In the genomic region with DNA sequence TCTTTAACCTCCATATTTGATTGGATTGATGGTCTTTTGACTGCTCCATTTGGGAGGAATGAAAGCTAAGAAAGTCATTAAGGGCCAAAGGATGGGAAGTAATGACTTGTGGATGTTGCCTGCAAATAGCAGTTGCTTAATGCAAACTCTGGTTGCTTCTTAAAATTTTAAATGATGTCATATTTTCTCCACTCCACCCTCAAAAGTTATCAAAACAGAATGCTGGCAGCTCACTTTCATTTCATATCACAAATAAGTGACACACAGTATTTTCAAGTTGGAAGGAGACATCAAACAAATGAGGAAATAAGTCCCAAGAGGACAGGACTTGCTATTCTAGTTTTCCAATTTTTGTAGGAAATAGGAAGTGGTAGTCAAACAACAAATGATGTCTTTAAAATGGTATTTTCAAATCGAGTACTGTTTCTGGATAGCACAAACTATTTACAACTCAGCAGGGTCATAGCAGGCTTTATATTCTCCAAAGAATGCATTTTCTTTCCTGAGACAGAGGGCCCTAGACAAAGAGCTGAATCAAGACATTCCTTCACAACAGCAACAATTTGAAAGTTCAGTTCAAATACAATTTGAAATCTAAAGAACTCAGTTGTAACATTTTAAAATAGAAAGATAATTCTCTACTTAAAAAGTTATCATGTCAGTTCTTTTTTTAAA, we compare ENCODE assay signal across 32 cellular contexts.
DNase-seq lines count a peak whose midpoint lies in the region; ATAC-seq and TF ChIP-seq lines count a peak whose summit lies in the region.
"Had no signal": no experiment of that assay in that cellular context is flagged by ENCODE, and none has a peak within 500 bp of the region (broad histone marks: within the 10 kb centered on the region; RNA-seq: fewer than 3 reads in every experiment).

No MANE protein-coding gene starts in this region.

- 20% methylated on average over 1 of the region's 1 CpG for WGBS in mesenchymal stem cell

- no peak overlapping the region for H2BK120ac ChIP-seq in mesenchymal stem cell (ENCODE audit: low read depth, low read length)

- H2BK15ac ChIP-seq in mesenchymal stem cell (ENCODE audit: low read depth, poor library complexity, severe bottlenecking), result no peak overlapping the region

- ATAC-seq in CD8-positive, alpha-beta T cell, result no peak
- ATAC-seq in SK-N-SH treated with all-trans-retinoic acid at 6 μM for 48 hours, result no peak
- ATAC-seq: activated naive CD4-positive, alpha-beta T cell treated with anti-CD3 and anti-CD28 coated beads, Interleukin-2, amount 50 U/mL, for 72 hours; psoas muscle; stimulated activated effector memory CD8-positive, alpha-beta T cell treated with anti-CD3 and anti-CD28 coated beads, Interleukin-12 subunit alpha, Interleukin-12 subunit beta, amount 100 ng/mL, for 72 hours; T-cell had no signal

- H3K4me3 Mint-ChIP-seq in CD8-positive, alpha-beta T cell, result no peak overlapping the region
- H3K4me3 Mint-ChIP-seq: activated B cell treated with CpG ODN at 0.5 μM for 24 hours; CD4-positive, alpha-beta memory T cell; stimulated activated effector memory CD8-positive, alpha-beta T cell treated with anti-CD3 and anti-CD28 coated beads, Interleukin-12 subunit alpha, Interleukin-12 subunit beta, amount 100 ng/mL, for 72 hours; T-cell had no signal

- H2BK12ac ChIP-seq in mesenchymal stem cell (ENCODE audit: low read length in 2 of 2), result no peak overlapping the region

- no peak for TF ChIP-seq CTCF in MM.1S (IDR thresholded peaks at IDR 0.05; ENCODE audit: low read length)
- no peak for TF ChIP-seq CTCF in cardiac fibroblast (IDR thresholded peaks at IDR 0.05; ENCODE audit: low read depth, low read length)
- TF ChIP-seq CTCF in CD8-positive, alpha-beta T cell (IDR thresholded peaks at IDR 0.05), result no peak

- no peaks in the 10 kb centered on the region for H3K9me2 ChIP-seq in MM.1S (replicated peaks; ENCODE audit: insufficient read depth, low read length)

- H3K4me2 ChIP-seq in MM.1S (ENCODE audit: low read depth, low read length) (peak overlapping the region; percentile 28; the same call in 1 of the 2 replicates), mesenchymal stem cell (ENCODE audit: low read length, poor library complexity, severe bottlenecking) (no peak overlapping the region)

- H3K9me3 Mint-ChIP-seq in CD8-positive, alpha-beta T cell, result no peaks in the 10 kb centered on the region

- H3F3A ChIP-seq in MM.1S (ENCODE audit: insufficient read depth, low read length), result no peaks in the 10 kb centered on the region

- H3K27me3 Mint-ChIP-seq in CD8-positive, alpha-beta T cell (ENCODE audit: low read depth), result no peaks in the 10 kb centered on the region
- H3K27me3 Mint-ChIP-seq: activated B cell treated with CpG ODN at 0.5 μM for 24 hours, T-cell had no signal

- H3K27me3 ChIP-seq in ACC112 (ENCODE audit: insufficient read depth, low read length) (no peaks in the 10 kb centered on the region), MM.1S (replicated peaks; ENCODE audit: insufficient read depth, low read length) (no peaks in the 10 kb centered on the region), mesenchymal stem cell (ENCODE audit: control insufficient read depth in 1 of 2, insufficient read depth in 1 of 2, low read length in 2 of 2) (no peaks in the 10 kb centered on the region)
- no peaks in the 10 kb centered on the region for H3K27me3 ChIP-seq in CD8-positive, alpha-beta T cell (ENCODE audit: insufficient read depth, low read length)
- H3K27me3 ChIP-seq: breast epithelium, colonic mucosa, neutrophil had no signal

- H3K4me1 Mint-ChIP-seq in CD8-positive, alpha-beta T cell (ENCODE audit: low read depth), result no peaks in the 10 kb centered on the region
- H3K4me1 Mint-ChIP-seq: activated B cell treated with CpG ODN at 0.5 μM for 24 hours; CD4-positive, alpha-beta memory T cell; stimulated activated effector memory CD8-positive, alpha-beta T cell treated with anti-CD3 and anti-CD28 coated beads, Interleukin-12 subunit alpha, Interleukin-12 subunit beta, amount 100 ng/mL, for 72 hours; T-cell had no signal

- H2AFZ ChIP-seq in ACC112 (ENCODE audit: low read length, unreplicated experiment) (peak overlapping the region; percentile 21), MM.1S (ENCODE audit: low read length) (peak overlapping the region; percentile 38), mesenchymal stem cell (ENCODE audit: low read depth, low read length) (no peak overlapping the region)

- no peak overlapping the region for H4K91ac ChIP-seq in mesenchymal stem cell (ENCODE audit: low read length)

- intact Hi-C loops in CD8-positive, alpha-beta T cell (cut with DNase I, micrococcal nuclease), result no loop called here

- CTCF ChIA-PET in CD8-positive, alpha-beta T cell (lab: Charles Lee), result interaction anchor here (0.6 kb wide), 1 partner anchor 522 kb away, joined by 4 read pairs; no protein-coding TSS in a partner anchor

- H2AK5ac ChIP-seq in mesenchymal stem cell (ENCODE audit: low read length, severe bottlenecking), result no peak overlapping the region

- no peak overlapping the region for H4K8ac ChIP-seq in mesenchymal stem cell (ENCODE audit: low read length)

- H3K36me3 ChIP-seq in ACC112 (ENCODE audit: insufficient read depth, low read length) (no peaks in the 10 kb centered on the region), MM.1S (replicated peaks; ENCODE audit: insufficient read depth, low read length) (no peaks in the 10 kb centered on the region), mesenchymal stem cell (ENCODE audit: control insufficient read depth in 1 of 2, insufficient read depth in 2 of 2, low read depth in 1 of 2, low read length in 2 of 2) (no peaks in the 10 kb centered on the region)
- H3K36me3 ChIP-seq in CD8-positive, alpha-beta T cell (ENCODE audit: insufficient read depth, low read length), result no peaks in the 10 kb centered on the region
- H3K36me3 ChIP-seq: breast epithelium, colonic mucosa, left ventricle myocardium inferior, neutrophil had no signal

- no peak overlapping the region for H2BK5ac ChIP-seq in mesenchymal stem cell (ENCODE audit: low read depth, low read length, poor library complexity, severe bottlenecking)

- DNase-seq in MM.1S, result no peak
- peak; percentile 14 to 44 for DNase-seq in cardiac fibroblast (ENCODE audit: low read depth in 2 of 2)
- DNase-seq in mesenchymal stem cell, result no peak
- DNase-seq in CD8-positive, alpha-beta T cell, result no peak
- DNase-seq in AML-193 (lab: John Stamatoyannopoulos, UW), result no peak
- no peak for DNase-seq in NOMO-1 treated with DMSO at 0.1 percent for 48 hours (lab: John Stamatoyannopoulos, UW; ENCODE audit: unreplicated experiment)
- DNase-seq: 8988T; activated B cell treated with CpG ODN at 0.5 μM for 24 hours; activated CD4-positive, alpha-beta T cell treated with anti-CD3 and anti-CD28 coated beads, Interleukin-2, amount 50 U/mL, for 1 hour; activated effector memory CD4-positive, alpha-beta T cell treated with Interleukin-2 at 50 U/mL for 16 hours; activated T-cell treated with anti-CD3 and anti-CD28 coated beads, Interleukin-2, amount 50 U/mL, for 1 hour; CD4-positive, alpha-beta memory T cell; colonic mucosa; effector CD8-positive, alpha-beta T cell; glutamatergic neuron; islet precursor cell; KG1; left ventricle myocardium inferior; NCI-H1417 treated with DMSO at 0.1 percent for 48 hours; NCI-H2081; NCI-H526; psoas muscle; substantia nigra; T-cell; trophoblast cell had no signal

- POLR2A ChIA-PET in CD8-positive, alpha-beta T cell (lab: Charles Lee), result no interaction called here

- H3K79me2 ChIP-seq in ACC112 (ENCODE audit: control insufficient read depth, insufficient read depth, low read length, unreplicated experiment) (no peaks in the 10 kb centered on the region), MM.1S (ENCODE audit: low read length) (no peaks in the 10 kb centered on the region)

- no peak overlapping the region for H3K27ac Mint-ChIP-seq in CD8-positive, alpha-beta T cell
- H3K27ac Mint-ChIP-seq: activated B cell treated with CpG ODN at 0.5 μM for 24 hours; activated naive CD4-positive, alpha-beta T cell treated with anti-CD3 and anti-CD28 coated beads, Interleukin-2, amount 50 U/mL, for 72 hours; CD4-positive, alpha-beta memory T cell; stimulated activated effector memory CD8-positive, alpha-beta T cell treated with anti-CD3 and anti-CD28 coated beads, Interleukin-12 subunit alpha, Interleukin-12 subunit beta, amount 100 ng/mL, for 72 hours; T-cell had no signal

- no peak overlapping the region for H3K14ac ChIP-seq in mesenchymal stem cell (ENCODE audit: low read length in 2 of 2)

- no peaks in the 10 kb centered on the region for H3K79me1 ChIP-seq in mesenchymal stem cell (replicated peaks; ENCODE audit: low read length, poor library complexity, severe bottlenecking)

- H3K4ac ChIP-seq in mesenchymal stem cell (ENCODE audit: low read depth in 1 of 2, low read length in 2 of 2), result no peak overlapping the region

- no peaks in the 10 kb centered on the region for H4K20me1 ChIP-seq in MM.1S (ENCODE audit: insufficient read depth, low read length)

- H3K23ac ChIP-seq in mesenchymal stem cell (ENCODE audit: low read length in 2 of 2), result no peak overlapping the region

- no peaks in the 10 kb centered on the region for H3K9me3 ChIP-seq in MM.1S (replicated peaks; ENCODE audit: insufficient read depth, low read length)
- no peaks in the 10 kb centered on the region for H3K9me3 ChIP-seq in mesenchymal stem cell (ENCODE audit: control insufficient read depth, low read length)
- no peaks in the 10 kb centered on the region for H3K9me3 ChIP-seq in CD8-positive, alpha-beta T cell (ENCODE audit: low read length)
- H3K9me3 ChIP-seq: breast epithelium, colonic mucosa, neutrophil, psoas muscle had no signal

- no peak overlapping the region for H3K9ac ChIP-seq in MM.1S (ENCODE audit: low read length)
- H3K9ac ChIP-seq in mesenchymal stem cell (ENCODE audit: low read length), result peak overlapping the region; percentile 36

- H3K36me3 Mint-ChIP-seq in CD8-positive, alpha-beta T cell, result no peaks in the 10 kb centered on the region
- H3K36me3 Mint-ChIP-seq: CD4-positive, alpha-beta memory T cell; stimulated activated effector memory CD8-positive, alpha-beta T cell treated with anti-CD3 and anti-CD28 coated beads, Interleukin-12 subunit alpha, Interleukin-12 subunit beta, amount 100 ng/mL, for 72 hours; T-cell had no signal

- H3K18ac ChIP-seq in mesenchymal stem cell (ENCODE audit: low read depth in 1 of 2, low read length in 2 of 2), result no peak overlapping the region

- H3K4me1 ChIP-seq in ACC112 (ENCODE audit: control insufficient read depth, insufficient read depth, low read length, unreplicated experiment), result peaks cover 8% of the 10 kb centered on the region
- H3K4me1 ChIP-seq in MM.1S (ENCODE audit: low read length), result 0 out of 2 replicates have a peak, but pooled peaks cover 7% of the 10 kb centered on the region
- no peaks in the 10 kb centered on the region for H3K4me1 ChIP-seq in mesenchymal stem cell (ENCODE audit: control insufficient read depth, insufficient read depth, low read depth, low read length)
- H3K4me1 ChIP-seq in CD8-positive, alpha-beta T cell (ENCODE audit: insufficient read depth, low read length), result no peaks in the 10 kb centered on the region
- H3K4me1 ChIP-seq: breast epithelium, colonic mucosa, left ventricle myocardium inferior, psoas muscle had no signal

- no peak overlapping the region for H3K27ac ChIP-seq in ACC112 (ENCODE audit: low read depth, low read length)
- no peak overlapping the region for H3K27ac ChIP-seq in MM.1S (ENCODE audit: low read length)
- no peak overlapping the region for H3K27ac ChIP-seq in mesenchymal stem cell (ENCODE audit: low read length, poor library complexity, severe bottlenecking)
- H3K27ac ChIP-seq in CD8-positive, alpha-beta T cell (ENCODE audit: low read depth, low read length), result no peak overlapping the region
- H3K27ac ChIP-seq: breast epithelium, colonic mucosa, epithelial cell of prostate, left ventricle myocardium inferior, neutrophil, psoas muscle had no signal

- H3K4me3 ChIP-seq in ACC112 (ENCODE audit: low read depth, low read length) (no peak overlapping the region), MM.1S (ENCODE audit: low read length) (no peak overlapping the region), cardiac fibroblast (replicated peaks in 1 of 2; ENCODE audit: low read depth in 2 of 2, low read length in 2 of 2) (no peak overlapping the region), mesenchymal stem cell (ENCODE audit: insufficient read depth in 1 of 2, low read depth in 1 of 2, low read length in 2 of 2) (no peak overlapping the region)
- H3K4me3 ChIP-seq in CD8-positive, alpha-beta T cell (ENCODE audit: low read depth, low read length), result no peak overlapping the region
- H3K4me3 ChIP-seq: breast epithelium, colonic mucosa, left ventricle myocardium inferior, psoas muscle had no signal

Comparison
In these comparisons a context has a peak if more than half of its experiments do, and no peak if none do; other contexts are left out.
1. DNase-seq: peak in cardiac fibroblast (2 of 2); none in MM.1S (single experiment), mesenchymal stem cell (single experiment), CD8-positive, alpha-beta T cell (0 of 7), AML-193 (0 of 2) and NOMO-1 treated with DMSO at 0.1 percent for 48 hours (single experiment).